ENCODE assay signal across 23 cellular contexts in genomic region chr7:98233241-98234070, GRCh38. TPM values are rescaled to one million over a fixed set of nuclear protein-coding genes. Genes with fewer than 3 reads are reported as not detected.
A peak's percentile ranks its signal among the peaks of the same experiment; 100 is the strongest.
DNase-seq lines count a peak whose midpoint lies in the region; ATAC-seq lines count a peak whose summit lies in the region.
"Had no signal": no experiment of that assay in that cellular context is flagged by ENCODE, and none has a peak within 500 bp of the region (broad histone marks: within the 10 kb centered on the region; RNA-seq: fewer than 3 reads in every experiment).

No MANE protein-coding gene starts in this region.

- intact Hi-C loops in aorta (cut with DNase I), result no loop called here

- H3K27me3 ChIP-seq in H7 (ENCODE audit: control insufficient read depth, insufficient read depth, low read length) (no peaks in the 10 kb centered on the region), SJCRH30 (no peaks in the 10 kb centered on the region), aorta (ENCODE audit: control insufficient read depth in 1 of 2, insufficient read depth in 2 of 2, low read length in 1 of 2) (no peaks in the 10 kb centered on the region)
- H3K27me3 ChIP-seq: MG63 had no signal

- H3K4me3 ChIP-seq in H7 (ENCODE audit: insufficient read depth, low read depth, low read length) (no peak overlapping the region), SJCRH30 (no peak overlapping the region), aorta (ENCODE audit: low read length in 2 of 2) (no peak overlapping the region)
- H3K4me3 ChIP-seq: A549, MG63, SK-N-MC had no signal

- H3K27ac ChIP-seq in SJCRH30 (peak overlapping the region; percentile 62), aorta (ENCODE audit: low read depth in 1 of 2, low read length in 2 of 2) (no peak overlapping the region)
- H3K27ac ChIP-seq: A549, SK-N-MC had no signal

- no peaks in the 10 kb centered on the region for H3K4me1 Mint-ChIP-seq in T-helper 17 cell
- H3K4me1 Mint-ChIP-seq: CD14-positive monocyte had no signal

- H3K9me3 ChIP-seq in SJCRH30 (replicated peaks) (no peaks in the 10 kb centered on the region), aorta (ENCODE audit: control insufficient read depth, low read length) (no peaks in the 10 kb centered on the region), T-helper 17 cell (ENCODE audit: control insufficient read depth, low read length, poor library complexity, severe bottlenecking) (no peaks in the 10 kb centered on the region)
- H3K9me3 ChIP-seq: A549, MG63 had no signal

- H3K27ac Mint-ChIP-seq in T-helper 17 cell, result no peak overlapping the region

- H3K36me3 ChIP-seq in H7 (replicated peaks; ENCODE audit: control insufficient read depth, insufficient read depth, low read length) (no peaks in the 10 kb centered on the region), SJCRH30 (peaks cover 4% of the 10 kb centered on the region; the same call in 1 of the 2 replicates), aorta (ENCODE audit: control insufficient read depth in 1 of 2, insufficient read depth in 2 of 2, low read length in 1 of 2) (no peaks in the 10 kb centered on the region)
- H3K36me3 ChIP-seq: MG63 had no signal

- 91 to 92% methylated on average over 28 to 31 of the region's 31 CpGs for WGBS in aorta, 2 donors

- no peaks in the 10 kb centered on the region for H3K36me3 Mint-ChIP-seq in T-helper 17 cell (ENCODE audit: low read depth)

- no peak overlapping the region for H3K4me3 Mint-ChIP-seq in T-helper 17 cell
- H3K4me3 Mint-ChIP-seq: CD14-positive monocyte had no signal

- no peaks in the 10 kb centered on the region for H3K27me3 Mint-ChIP-seq in T-helper 17 cell

- peaks cover 22% of the 10 kb centered on the region for H3K4me1 ChIP-seq in SJCRH30
- no peaks in the 10 kb centered on the region for H3K4me1 ChIP-seq in aorta (ENCODE audit: control insufficient read depth in 1 of 2, insufficient read depth in 2 of 2, low read length in 2 of 2)
- H3K4me1 ChIP-seq: A549 had no signal

- peak; percentile 60 for DNase-seq in H7
- no peak for DNase-seq in SJCRH30
- peak; percentile 11 for DNase-seq in iPS-NIHi11 (ENCODE audit: low spot score)
- no peak for DNase-seq in aorta
- DNase-seq in T-helper 17 cell, result no peak
- no peak for DNase-seq in NCI-H146 treated with DMSO at 0.1 percent for 48 hours (lab: John Stamatoyannopoulos, UW; ENCODE audit: unreplicated experiment)
- DNase-seq: AML-193, Calu3, DMS79 treated with DMSO at 0.1 percent for 48 hours, GF-D8, KG1, MG63, NCI-H1105 treated with DMSO at 0.1 percent for 48 hours, NCI-H146, NCI-H2029, NCI-H446 treated with DMSO at 0.1 percent for 48 hours, NCI-H526 treated with DMSO at 0.1 percent for 48 hours, SHP77 treated with DMSO at 0.1 percent for 48 hours had no signal

- peak; percentile 15 for ATAC-seq in aorta (ENCODE audit: low FRiP score)
- ATAC-seq in GM21529 (IDR thresholded peaks at IDR 0.05; ENCODE audit: unreplicated experiment), result no peak
- ATAC-seq in T-helper 17 cell, result no peak
- ATAC-seq: Panc1 had no signal

RNA-seq across cellular contexts. Expression of gene TECPR1, which starts 18.6 kb away (rescaled TPM):
- 12.7 and 13.7 TPM in 2 replicates for total RNA-seq in H7 (2014; rRNA removed; shearing (Covaris generic))
- total RNA-seq in SJCRH30 (2014; rRNA removed; shearing (Covaris generic)), result 12.9 and 14.5 TPM in 2 replicates
- total RNA-seq in aorta, result 10 to 100 TPM; 33.8 to 48.0 TPM
- polyA plus RNA-seq in aorta, result 10 to 100 TPM; 16.0 to 24.7 TPM
- total RNA-seq in T-helper 17 cell, result 100 to 1,000 TPM in 1 of 2 donors, 10 to 100 TPM in 1; 76.5 to 100 TPM

RNA-seq across cellular contexts. Expression of gene BHLHA15, which starts 22.2 kb away (rescaled TPM):
- total RNA-seq in H7 (2014; rRNA removed; shearing (Covaris generic)), result 0.90 and 2.8 TPM in 2 replicates
- total RNA-seq in SJCRH30 (2014; rRNA removed; shearing (Covaris generic)), result not detected in 2 replicates
- total RNA-seq in aorta, result not detected
- under 1 TPM in 1 of 2 donors, not detected in 1; 0.36 TPM for polyA plus RNA-seq in aorta
- not detected for total RNA-seq in T-helper 17 cell
- polyA plus RNA-seq: CD14-positive monocyte had no signal

RNA-seq across cellular contexts. Expression of gene BRI3, which starts 48.0 kb away (rescaled TPM):
- total RNA-seq in H7 (2014; rRNA removed; shearing (Covaris generic)), result 32.8 and 41.7 TPM in 2 replicates
- 43.7 and 51.9 TPM in 2 replicates for total RNA-seq in SJCRH30 (2014; rRNA removed; shearing (Covaris generic))
- 100 to 1,000 TPM; 192 to 193 TPM for total RNA-seq in aorta
- 100 to 1,000 TPM; 155 to 295 TPM for polyA plus RNA-seq in aorta
- 10 to 100 TPM; 67.1 to 77.1 TPM for total RNA-seq in T-helper 17 cell

Comparison
In these comparisons a context has a peak if more than half of its experiments do, and no peak if none do; other contexts are left out.
1. DNase-seq: peak in H7 (single experiment) and iPS-NIHi11 (single experiment); none in SJCRH30 (0 of 2), aorta (0 of 2), T-helper 17 cell (0 of 3) and NCI-H146 treated with DMSO at 0.1 percent for 48 hours (single experiment).